In the genomic region with DNA sequence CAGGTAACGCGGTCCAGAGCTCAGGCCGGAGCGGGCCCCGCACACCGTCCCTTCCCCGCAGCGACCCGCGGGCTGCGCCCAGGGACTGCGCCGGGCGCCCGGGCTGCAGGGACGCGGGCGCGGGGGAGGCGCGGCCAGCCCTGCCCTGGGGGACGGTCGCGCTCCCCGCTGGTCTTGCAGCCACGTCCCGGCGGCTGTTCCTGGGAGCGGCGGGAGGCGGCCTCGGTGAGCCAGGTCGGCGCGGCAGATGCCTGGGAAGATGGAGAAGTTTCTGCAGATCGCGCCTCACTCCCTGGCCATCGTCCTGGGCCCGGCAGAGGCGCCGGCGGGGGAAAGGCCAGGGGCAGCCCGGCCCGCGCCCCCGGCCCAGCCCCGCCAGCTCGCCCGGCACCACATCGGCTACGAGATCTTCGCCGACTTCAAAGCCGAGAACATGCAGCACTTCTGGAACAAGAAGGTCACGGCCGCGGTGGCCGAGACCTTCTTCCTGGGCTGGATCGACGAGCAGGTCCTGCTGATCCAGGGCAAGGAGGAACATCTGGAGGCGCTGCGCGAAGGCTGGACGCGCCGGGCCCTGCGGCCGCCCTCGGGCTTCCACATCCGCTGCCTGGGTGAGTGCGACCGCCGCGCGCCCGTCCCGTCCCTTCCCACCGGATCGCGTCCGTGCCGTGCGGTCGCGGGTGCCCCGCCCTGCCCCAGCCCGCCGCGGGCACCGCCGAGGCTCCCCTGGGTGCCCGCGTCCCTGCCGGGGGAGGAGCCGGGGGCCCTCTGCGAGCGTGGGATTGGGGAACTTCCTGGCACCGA, we compare ENCODE assay signal across 8 cellular contexts.
A peak's percentile ranks its signal among the peaks of the same experiment; 100 is the strongest.
DNase-seq lines count a peak whose midpoint lies in the region; ATAC-seq, FAIRE-seq and TF ChIP-seq lines count a peak whose summit lies in the region.

No MANE protein-coding gene starts in this region.

- FAIRE-seq in bronchial epithelial cell (lab: Jason Lieb, UNC), result no peak

- H3K36me3 ChIP-seq in HUES6 (ENCODE audit: control insufficient read depth, insufficient read depth, low read length) (no peaks in the 10 kb centered on the region), bronchial epithelial cell (ENCODE audit: control insufficient read depth, insufficient read depth, low read length) (no peaks in the 10 kb centered on the region), stomach smooth muscle (ENCODE audit: control insufficient read depth in 2 of 2, insufficient read depth in 2 of 2, low read length in 2 of 2) (no peaks in the 10 kb centered on the region)

- DNase-seq in AG20443 (ENCODE audit: low spot score) (peak; percentile 45), bronchial epithelial cell (ENCODE audit: low read depth) (peak; percentile 9), kidney tubule cell (ENCODE audit: low spot score) (peak; percentile 61), A172 (ENCODE audit: low spot score) (no peak), GF-D8 (lab: John Stamatoyannopoulos, UW) (no peak)

- H3K4me3 ChIP-seq in HUES6 (ENCODE audit: low read depth, low read length) (peak overlapping the region; percentile 79), bronchial epithelial cell (ENCODE audit: low read depth, low read length) (peak overlapping the region; percentile 53), stomach smooth muscle (ENCODE audit: low read length in 2 of 2) (peak overlapping the region; percentile 34 to 69)

- H3K9me3 ChIP-seq in HUES6 (ENCODE audit: control insufficient read depth, insufficient read depth, low read depth, low read length) (peaks cover 23% of the 10 kb centered on the region), stomach smooth muscle (ENCODE audit: control insufficient read depth in 2 of 2, low read length in 2 of 2) (peaks cover 12 to 20% of the 10 kb centered on the region in 2 donors)

- H3K27ac ChIP-seq in HUES6 (ENCODE audit: low read depth, low read length), result no peak overlapping the region
- H3K27ac ChIP-seq in stomach smooth muscle (ENCODE audit: low read length), result no peak overlapping the region

- H3K9ac ChIP-seq in HUES6 (ENCODE audit: low read length) (peak overlapping the region; percentile 12), stomach smooth muscle (ENCODE audit: low read length in 2 of 2) (no peak overlapping the region)

- H3K27me3 ChIP-seq in HUES6 (ENCODE audit: control insufficient read depth, insufficient read depth, low read length) (peaks cover 65% of the 10 kb centered on the region), bronchial epithelial cell (ENCODE audit: control insufficient read depth, insufficient read depth, low read length) (no peaks in the 10 kb centered on the region), stomach smooth muscle (ENCODE audit: control insufficient read depth in 1 of 2, insufficient read depth in 2 of 2, low read length in 2 of 2) (peaks cover 16 to 36% of the 10 kb centered on the region in 2 donors)

- H3K4me1 ChIP-seq in HUES6 (ENCODE audit: control insufficient read depth, insufficient read depth, low read length) (peaks cover 32% of the 10 kb centered on the region), stomach smooth muscle (ENCODE audit: control insufficient read depth, insufficient read depth, low read length) (peaks cover 13% of the 10 kb centered on the region)

- no peak for ATAC-seq in GM21360 (IDR thresholded peaks at IDR 0.05; ENCODE audit: unreplicated experiment)

- peak; percentile 9 for TF ChIP-seq CTCF in bronchial epithelial cell (IDR thresholded peaks at IDR 0.05; ENCODE audit: insufficient read depth, low read length, severe bottlenecking)

Comparison
In these comparisons a context has a peak if more than half of its experiments do, and no peak if none do; other contexts are left out.
1. DNase-seq: peak in AG20443 (single experiment), bronchial epithelial cell (single experiment) and kidney tubule cell (single experiment); none in A172 (single experiment) and GF-D8 (single experiment).
2. Peak in every context shown above with its lines, with median percentiles within 50 percentile points of each other: H3K4me3 ChIP-seq.